Comparison of ENCODE assay signal across 8 cellular contexts in genomic region chr4:94452476-94453300, GRCh38. TPM values are rescaled to one million over a fixed set of nuclear protein-coding genes. Genes with fewer than 3 reads are reported as not detected.
DNase-seq lines count a peak whose midpoint lies in the region; ATAC-seq lines count a peak whose summit lies in the region.

No MANE protein-coding gene starts in this region.

- H3K27me3 Mint-ChIP-seq in T-cell (peaks cover 14 to 18% of the 10 kb centered on the region in 2 donors), immature natural killer cell (ENCODE audit: low read depth in 3 of 3) (peaks cover 2 to 13% (median 5%) of the 10 kb centered on the region in 3 donors)

- H3K9me3 Mint-ChIP-seq in T-cell: no peaks in the 10 kb centered on the region
- H3K9me3 Mint-ChIP-seq in immature natural killer cell: no peaks in the 10 kb centered on the region

- peak overlapping the region; percentile 86 to 87 (median 86) for H3K4me3 Mint-ChIP-seq in T-cell
- peak overlapping the region; percentile 87 to 90 (median 90) for H3K4me3 Mint-ChIP-seq in immature natural killer cell

- peak overlapping the region; percentile 88 for H3K27ac ChIP-seq in caudate nucleus (ENCODE audit: low read depth, low read length)

- CTCF ChIA-PET in T-cell (lab: Charles Lee): interaction anchor here in 1 of 2 donors (1.4 to 2.0 kb wide), 2 partner anchors 11 to 46 kb away, joined by 5 read pairs; no protein-coding TSS in a partner anchor

- H3K4me1 Mint-ChIP-seq in T-cell: peaks cover 25 to 34% (median 34%) of the 10 kb centered on the region in 3 donors
- H3K4me1 Mint-ChIP-seq in immature natural killer cell: peaks cover 19 to 21% of the 10 kb centered on the region in 2 donors

- H3K4me3 ChIP-seq in skeletal muscle cell (ENCODE audit: low read depth, low read length): peak overlapping the region; percentile 79

- DNase-seq in Ammon's horn (ENCODE audit: low spot score): peak; percentile 67
- peak; percentile 80 for DNase-seq in HT1080 (ENCODE audit: low read depth)
- DNase-seq in T-cell: peak in 2 of 34 experiments; percentile 1 to 5
- DNase-seq in caudate nucleus (lab: John Stamatoyannopoulos, UW): peak in 42 of 61 donors; percentile 1 to 56 (median 22)
- peak in 2 of 3 donors; percentile 3 to 9 for DNase-seq in immature natural killer cell
- peak; percentile 74 for DNase-seq in skeletal muscle cell (ENCODE audit: low read depth)

- POLR2A ChIA-PET in T-cell (lab: Charles Lee): interaction anchor here in 1 of 2 donors (1.4 kb wide), 1 partner anchor 13 kb away, joined by 3 read pairs; no protein-coding TSS in a partner anchor

- ATAC-seq in GM18870 (IDR thresholded peaks at IDR 0.05; ENCODE audit: unreplicated experiment) (peak; percentile 8), T-cell (replicated peaks in 1 of 4) (no peak), HG03571 (IDR thresholded peaks at IDR 0.05; ENCODE audit: unreplicated experiment) (no peak)

- peak overlapping the region; percentile 18 to 51 for H3K27ac Mint-ChIP-seq in T-cell
- peak overlapping the region; percentile 13 to 72 (median 58) for H3K27ac Mint-ChIP-seq in immature natural killer cell

- peaks cover 1% of the 10 kb centered on the region for H3K36me3 Mint-ChIP-seq in T-cell
- peaks cover 0 to 3% (median 0%) of the 10 kb centered on the region in 3 donors for H3K36me3 Mint-ChIP-seq in immature natural killer cell

RNA-seq across cellular contexts. Expression of gene PDLIM5, which starts 0.9 kb away (rescaled TPM):
- 22.3 and 27.2 TPM in 2 replicates for total RNA-seq in HT1080 (2014; rRNA removed; shearing (Covaris generic))
- 25.1 and 27.1 TPM in 2 replicates for polyA plus RNA-seq in HT1080 (2015; cell fraction: cytosol; rRNA removed)
- polyA plus RNA-seq in HT1080 (2015; cell fraction: nucleus; rRNA removed): 38.6 and 40.8 TPM in 2 replicates
- total RNA-seq in T-cell: 10 to 100 TPM; 27.1 to 32.0 (median 29.6) TPM
- 10 to 100 TPM; 38.7 to 57.1 (median 55.8) TPM for polyA plus RNA-seq in immature natural killer cell
